In genomic region chr20:48818481-48818987, GRCh38 we compare ENCODE assay signal across 8 cellular contexts. TPM values are rescaled to one million over a fixed set of nuclear protein-coding genes. Genes with fewer than 3 reads are reported as not detected.
DNase-seq lines count a peak whose midpoint lies in the region; ATAC-seq lines count a peak whose summit lies in the region.

No MANE protein-coding gene starts in this region.

- H3K27ac Mint-ChIP-seq in activated naive CD4-positive, alpha-beta T cell treated with anti-CD3 and anti-CD28 coated beads for 36 hours, result peak overlapping the region; percentile 84
- H3K27ac Mint-ChIP-seq in activated naive CD8-positive, alpha-beta T cell treated with anti-CD3 and anti-CD28 coated beads, Interleukin-2, amount 10 ng/mL, durations not matched to agents 7 days and 5 days, result peak overlapping the region; percentile 82
- H3K27ac Mint-ChIP-seq in stimulated activated naive CD8-positive, alpha-beta T cell treated with anti-CD3 and anti-CD28 coated beads, Interleukin-15, amount 100 ng/mL, for 72 hours, result peak overlapping the region; percentile 60 to 78

- no peaks in the 10 kb centered on the region for H3K27me3 Mint-ChIP-seq in activated naive CD4-positive, alpha-beta T cell treated with anti-CD3 and anti-CD28 coated beads for 36 hours (ENCODE audit: low read depth)
- no peaks in the 10 kb centered on the region for H3K27me3 Mint-ChIP-seq in activated naive CD8-positive, alpha-beta T cell treated with anti-CD3 and anti-CD28 coated beads, Interleukin-2, amount 10 ng/mL, durations not matched to agents 7 days and 5 days
- H3K27me3 Mint-ChIP-seq in stimulated activated naive CD8-positive, alpha-beta T cell treated with anti-CD3 and anti-CD28 coated beads, Interleukin-15, amount 100 ng/mL, for 72 hours, result no peaks in the 10 kb centered on the region

- peaks cover 77% of the 10 kb centered on the region for H3K4me1 Mint-ChIP-seq in activated naive CD4-positive, alpha-beta T cell treated with anti-CD3 and anti-CD28 coated beads for 36 hours (ENCODE audit: low read depth)
- peaks cover 81% of the 10 kb centered on the region for H3K4me1 Mint-ChIP-seq in activated naive CD8-positive, alpha-beta T cell treated with anti-CD3 and anti-CD28 coated beads, Interleukin-2, amount 10 ng/mL, durations not matched to agents 7 days and 5 days
- no peaks in the 10 kb centered on the region for H3K4me1 Mint-ChIP-seq in stimulated activated naive CD8-positive, alpha-beta T cell treated with anti-CD3 and anti-CD28 coated beads, Interleukin-15, amount 100 ng/mL, for 72 hours

- H3K36me3 Mint-ChIP-seq in activated naive CD4-positive, alpha-beta T cell treated with anti-CD3 and anti-CD28 coated beads for 36 hours (ENCODE audit: low read depth), result peaks cover 8% of the 10 kb centered on the region
- peaks cover 39% of the 10 kb centered on the region for H3K36me3 Mint-ChIP-seq in activated naive CD8-positive, alpha-beta T cell treated with anti-CD3 and anti-CD28 coated beads, Interleukin-2, amount 10 ng/mL, durations not matched to agents 7 days and 5 days

- peak; percentile 36 for ATAC-seq in HG03196 (IDR thresholded peaks at IDR 0.05; ENCODE audit: unreplicated experiment)
- ATAC-seq in activated naive CD8-positive, alpha-beta T cell treated with anti-CD3 and anti-CD28 coated beads, Interleukin-2, amount 10 ng/mL, durations not matched to agents 7 days and 5 days (ENCODE audit: low read depth), result peak; percentile 80
- peak; percentile 91 for ATAC-seq in stimulated activated naive CD8-positive, alpha-beta T cell treated with anti-CD3 and anti-CD28 coated beads, Interleukin-15, amount 100 ng/mL, for 72 hours
- ATAC-seq in HG03469 (IDR thresholded peaks at IDR 0.05; ENCODE audit: unreplicated experiment), result no peak

- intact Hi-C loops in activated naive CD4-positive, alpha-beta T cell treated with anti-CD3 and anti-CD28 coated beads for 36 hours (cut with micrococcal nuclease), result loop anchor here (1.0 kb wide), 3 partner anchors 30 to 62 kb away; no protein-coding TSS in a partner anchor

- H3K9me3 Mint-ChIP-seq in activated naive CD4-positive, alpha-beta T cell treated with anti-CD3 and anti-CD28 coated beads for 36 hours, result no peaks in the 10 kb centered on the region
- no peaks in the 10 kb centered on the region for H3K9me3 Mint-ChIP-seq in activated naive CD8-positive, alpha-beta T cell treated with anti-CD3 and anti-CD28 coated beads, Interleukin-2, amount 10 ng/mL, durations not matched to agents 7 days and 5 days
- H3K9me3 Mint-ChIP-seq in stimulated activated naive CD8-positive, alpha-beta T cell treated with anti-CD3 and anti-CD28 coated beads, Interleukin-15, amount 100 ng/mL, for 72 hours, result no peaks in the 10 kb centered on the region

- POLR2A ChIA-PET in activated naive CD8-positive, alpha-beta T cell treated with anti-CD3 and anti-CD28 coated beads, Interleukin-2, amount 10 ng/mL, durations not matched to agents 7 days and 5 days (lab: Charles Lee), result interaction anchor here (0.6 to 3.0 kb wide), 10 partner anchors 9 to 218 kb away, joined by 3 to 19 read pairs (median 3); partner anchors contain the start of gene PREX1

- H3K4me3 Mint-ChIP-seq in activated naive CD4-positive, alpha-beta T cell treated with anti-CD3 and anti-CD28 coated beads for 36 hours, result peak overlapping the region; percentile 35
- peak overlapping the region; percentile 64 for H3K4me3 Mint-ChIP-seq in activated naive CD8-positive, alpha-beta T cell treated with anti-CD3 and anti-CD28 coated beads, Interleukin-2, amount 10 ng/mL, durations not matched to agents 7 days and 5 days
- peak overlapping the region; percentile 60 to 61 for H3K4me3 Mint-ChIP-seq in stimulated activated naive CD8-positive, alpha-beta T cell treated with anti-CD3 and anti-CD28 coated beads, Interleukin-15, amount 100 ng/mL, for 72 hours

- peak; percentile 81 for DNase-seq in activated naive CD4-positive, alpha-beta T cell treated with anti-CD3 and anti-CD28 coated beads for 36 hours
- no peak for DNase-seq in activated naive CD4-positive, alpha-beta T cell treated with anti-CD3 and anti-CD28 coated beads, Interleukin-2, amount 50 U/mL, for 16 hours
- peak; percentile 62 for DNase-seq in activated naive CD8-positive, alpha-beta T cell treated with anti-CD3 and anti-CD28 coated beads, Interleukin-2, amount 10 ng/mL, durations not matched to agents 7 days and 5 days
- peak in 1 of 2 donors; percentile 75 for DNase-seq in stimulated activated naive CD8-positive, alpha-beta T cell treated with anti-CD3 and anti-CD28 coated beads, Interleukin-15, amount 100 ng/mL, for 72 hours
- DNase-seq in effector CD8-positive, alpha-beta T cell (lab: John Stamatoyannopoulos, UW), result no peak
- DNase-seq in retina, result no peak

- CTCF ChIA-PET in activated naive CD4-positive, alpha-beta T cell treated with anti-CD3 and anti-CD28 coated beads for 36 hours (lab: Charles Lee), result no interaction called here

RNA-seq across cellular contexts. Expression of gene PREX1, which starts 9.3 kb away (rescaled TPM):
- 10 to 100 TPM; 43.7 to 44.2 TPM for total RNA-seq in activated naive CD4-positive, alpha-beta T cell treated with anti-CD3 and anti-CD28 coated beads for 36 hours
- total RNA-seq in activated naive CD8-positive, alpha-beta T cell treated with anti-CD3 and anti-CD28 coated beads, Interleukin-2, amount 10 ng/mL, durations not matched to agents 7 days and 5 days, result 100 to 1,000 TPM; 142 to 147 TPM

Comparison
In these comparisons a context has a peak if more than half of its experiments do, and no peak if none do; other contexts are left out.
1. DNase-seq: peak in activated naive CD4-positive, alpha-beta T cell treated with anti-CD3 and anti-CD28 coated beads for 36 hours (single experiment) and activated naive CD8-positive, alpha-beta T cell treated with anti-CD3 and anti-CD28 coated beads, Interleukin-2, amount 10 ng/mL, durations not matched to agents 7 days and 5 days (single experiment); none in activated naive CD4-positive, alpha-beta T cell treated with anti-CD3 and anti-CD28 coated beads, Interleukin-2, amount 50 U/mL, for 16 hours (single experiment), effector CD8-positive, alpha-beta T cell (single experiment) and retina (single experiment).
2. Peak in every context shown above with its lines, with median percentiles within 50 percentile points of each other: H3K27ac Mint-ChIP-seq and H3K4me3 Mint-ChIP-seq.